ENCODE assay signal across 9 cellular contexts in genomic region chr21:43611598-43612369, GRCh38. TPM values are rescaled to one million over a fixed set of nuclear protein-coding genes. Genes with fewer than 3 reads are reported as not detected.
DNase-seq lines count a peak whose midpoint lies in the region; ATAC-seq and TF ChIP-seq lines count a peak whose summit lies in the region.
"Had no signal": no experiment of that assay in that cellular context is flagged by ENCODE, and none has a peak within 500 bp of the region (broad histone marks: within the 10 kb centered on the region; RNA-seq: fewer than 3 reads in every experiment).

No MANE protein-coding gene starts in this region.

- H3K27me3 ChIP-seq in heart left ventricle = no peaks in the 10 kb centered on the region

- peak; percentile 57 to 81 (median 70) for TF ChIP-seq CTCF in heart left ventricle (IDR thresholded peaks at IDR 0.05)

- H3K4me1 Mint-ChIP-seq in activated CD4-positive, alpha-beta memory T cell treated with anti-CD3 and anti-CD28 coated beads for 36 hours (ENCODE audit: low read depth) = peaks cover 6% of the 10 kb centered on the region
- H3K4me1 Mint-ChIP-seq: activated naive CD4-positive, alpha-beta T cell treated with anti-CD3 and anti-CD28 coated beads, Interleukin-2, amount 50 U/mL, for 24 hours had no signal

- H3K27ac Mint-ChIP-seq in activated CD4-positive, alpha-beta memory T cell treated with anti-CD3 and anti-CD28 coated beads for 36 hours = no peak overlapping the region
- H3K27ac Mint-ChIP-seq: activated naive CD4-positive, alpha-beta T cell treated with anti-CD3 and anti-CD28 coated beads, Interleukin-2, amount 50 U/mL, for 24 hours had no signal

- H3K36me3 Mint-ChIP-seq in activated CD4-positive, alpha-beta memory T cell treated with anti-CD3 and anti-CD28 coated beads for 36 hours = no peaks in the 10 kb centered on the region
- H3K36me3 Mint-ChIP-seq: activated naive CD4-positive, alpha-beta T cell treated with anti-CD3 and anti-CD28 coated beads, Interleukin-2, amount 50 U/mL, for 24 hours had no signal

- peaks cover 0 to 17% (median 6%) of the 10 kb centered on the region in 12 donors for H3K4me1 ChIP-seq in heart left ventricle

- CTCF ChIA-PET in activated CD4-positive, alpha-beta memory T cell treated with anti-CD3 and anti-CD28 coated beads for 36 hours (lab: Charles Lee) = interaction anchor here (1.5 kb wide), 1 partner anchor 35 kb away, joined by 3 read pairs; no protein-coding TSS in a partner anchor

- 41 to 49% (median 44%) methylated on average over 8 of the region's 8 CpGs for WGBS in heart left ventricle, 4 donors

- intact Hi-C loops in activated CD4-positive, alpha-beta memory T cell treated with anti-CD3 and anti-CD28 coated beads for 36 hours (cut with micrococcal nuclease) = no loop called here
- intact Hi-C loops in heart left ventricle (cut with DNase I) = loop anchor here in 1 of 10 donors (5.0 kb wide), 1 partner anchor 36 kb away; no protein-coding TSS in a partner anchor

- H3K4me3 Mint-ChIP-seq in activated CD4-positive, alpha-beta memory T cell treated with anti-CD3 and anti-CD28 coated beads for 36 hours = no peak overlapping the region
- H3K4me3 Mint-ChIP-seq: activated naive CD4-positive, alpha-beta T cell treated with anti-CD3 and anti-CD28 coated beads, Interleukin-2, amount 50 U/mL, for 24 hours had no signal

- no peak for TF ChIP-seq POLR2A in heart left ventricle (IDR thresholded peaks at IDR 0.05)

- ATAC-seq in heart left ventricle = peak; percentile 40 to 88 (median 84)
- no peak for ATAC-seq in HG02610 (IDR thresholded peaks at IDR 0.05; ENCODE audit: unreplicated experiment)

- no peak overlapping the region for H3K27ac ChIP-seq in heart left ventricle

- POLR2A ChIA-PET in activated CD4-positive, alpha-beta memory T cell treated with anti-CD3 and anti-CD28 coated beads for 36 hours (lab: Charles Lee) = no interaction called here

- peaks cover 3% of the 10 kb centered on the region for H3K27me3 Mint-ChIP-seq in activated CD4-positive, alpha-beta memory T cell treated with anti-CD3 and anti-CD28 coated beads for 36 hours
- H3K27me3 Mint-ChIP-seq: activated naive CD4-positive, alpha-beta T cell treated with anti-CD3 and anti-CD28 coated beads, Interleukin-2, amount 50 U/mL, for 24 hours had no signal

- no peaks in the 10 kb centered on the region for H3K9me3 Mint-ChIP-seq in activated CD4-positive, alpha-beta memory T cell treated with anti-CD3 and anti-CD28 coated beads for 36 hours
- H3K9me3 Mint-ChIP-seq: activated naive CD4-positive, alpha-beta T cell treated with anti-CD3 and anti-CD28 coated beads, Interleukin-2, amount 50 U/mL, for 24 hours had no signal

- H3K36me3 ChIP-seq in heart left ventricle = no peaks in the 10 kb centered on the region

- H3K9me3 ChIP-seq in heart left ventricle = no peaks in the 10 kb centered on the region

- peak; percentile 20 for DNase-seq in NCI-H2196 (lab: John Stamatoyannopoulos, UW; ENCODE audit: unreplicated experiment)
- DNase-seq in NCI-H2196 treated with DMSO at 0.1 percent for 48 hours (lab: John Stamatoyannopoulos, UW; ENCODE audit: unreplicated experiment) = no peak
- DNase-seq in MV-4-11 (lab: John Stamatoyannopoulos, UW) = peak; percentile 27
- DNase-seq in activated CD4-positive, alpha-beta memory T cell treated with anti-CD3 and anti-CD28 coated beads for 36 hours = peak; percentile 25
- DNase-seq in heart left ventricle = peak; percentile 52 to 70 (median 66)
- DNase-seq in renal cortical epithelial cell (ENCODE audit: low read depth) = peak; percentile 53
- no peak for DNase-seq in activated effector memory CD4-positive, alpha-beta T cell treated with anti-CD3 and anti-CD28 coated beads, Interleukin-2, amount 50 U/mL, for 16 hours

- H3K4me3 ChIP-seq in heart left ventricle = no peak overlapping the region

RNA-seq across cellular contexts. Expression of gene HSF2BP, which starts 47.5 kb away (rescaled TPM):
- under 1 TPM; 0.50 to 0.73 TPM for total RNA-seq in activated CD4-positive, alpha-beta memory T cell treated with anti-CD3 and anti-CD28 coated beads for 36 hours
- under 1 TPM in 1 of 9 donors, not detected in 8; 0.32 TPM for total RNA-seq in heart left ventricle
- polyA plus RNA-seq in heart left ventricle = under 1 TPM; 0.08 to 0.19 TPM
- 2.6 and 3.8 TPM in 2 replicates for total RNA-seq in renal cortical epithelial cell

RNA-seq across cellular contexts. Expression of gene RRP1B, which starts 47.6 kb away (rescaled TPM):
- total RNA-seq in activated CD4-positive, alpha-beta memory T cell treated with anti-CD3 and anti-CD28 coated beads for 36 hours = 10 to 100 TPM; 66.7 to 69.9 TPM
- total RNA-seq in heart left ventricle (10 to 100 TPM in 4 of 9 donors, 1 to 10 TPM in 5; 6.6 to 16.1 (median 9.5) TPM), renal cortical epithelial cell (24.2 and 26.4 TPM in 2 replicates)
- 1 to 10 TPM; 3.6 to 9.8 TPM for polyA plus RNA-seq in heart left ventricle

Comparison
In these comparisons a context has a peak if more than half of its experiments do, and no peak if none do; other contexts are left out.
1. DNase-seq: peak in NCI-H2196 (single experiment), MV-4-11 (single experiment), activated CD4-positive, alpha-beta memory T cell treated with anti-CD3 and anti-CD28 coated beads for 36 hours (single experiment), heart left ventricle (5 of 5) and renal cortical epithelial cell (single experiment); none in NCI-H2196 treated with DMSO at 0.1 percent for 48 hours (single experiment) and activated effector memory CD4-positive, alpha-beta T cell treated with anti-CD3 and anti-CD28 coated beads, Interleukin-2, amount 50 U/mL, for 16 hours (single experiment).